Comparison of ENCODE assay signal across 18 cellular contexts in genomic region chr7:43768894-43769272, GRCh38. TPM values are rescaled to one million over a fixed set of nuclear protein-coding genes. Genes with fewer than 3 reads are reported as not detected.
DNase-seq lines count a peak whose midpoint lies in the region; ATAC-seq, FAIRE-seq and TF ChIP-seq lines count a peak whose summit lies in the region.
"Had no signal": no experiment of that assay in that cellular context is flagged by ENCODE, and none has a peak within 500 bp of the region (broad histone marks: within the 10 kb centered on the region; RNA-seq: fewer than 3 reads in every experiment).

No MANE protein-coding gene starts in this region.

- TF ChIP-seq CTCF in type B pancreatic cell (conservative IDR thresholded peaks at IDR 0.05) = no peak
- TF ChIP-seq CTCF in D721Med (IDR thresholded peaks at IDR 0.05; ENCODE audit: insufficient read depth, missing control alignments) = no peak

- no peak for FAIRE-seq in D721Med (lab: Jason Lieb, UNC)
- FAIRE-seq: GM19239, HTR-8/SVneo had no signal

- H3K27ac Mint-ChIP-seq in activated naive CD8-positive, alpha-beta T cell treated with anti-CD3 and anti-CD28 coated beads, Interleukin-2, amount 50 U/mL, for 24 hours = no peak overlapping the region
- no peak overlapping the region for H3K27ac Mint-ChIP-seq in activated naive CD8-positive, alpha-beta T cell treated with anti-CD3 and anti-CD28 coated beads for 36 hours
- no peak overlapping the region for H3K27ac Mint-ChIP-seq in type B pancreatic cell
- H3K27ac Mint-ChIP-seq: B cell had no signal

- no peaks in the 10 kb centered on the region for H3K9me3 Mint-ChIP-seq in activated naive CD8-positive, alpha-beta T cell treated with anti-CD3 and anti-CD28 coated beads, Interleukin-2, amount 50 U/mL, for 24 hours
- H3K9me3 Mint-ChIP-seq in activated naive CD8-positive, alpha-beta T cell treated with anti-CD3 and anti-CD28 coated beads for 36 hours = peaks cover 1% of the 10 kb centered on the region
- H3K9me3 Mint-ChIP-seq in type B pancreatic cell = no peaks in the 10 kb centered on the region

- H3K4me3 Mint-ChIP-seq in activated naive CD8-positive, alpha-beta T cell treated with anti-CD3 and anti-CD28 coated beads, Interleukin-2, amount 50 U/mL, for 24 hours = no peak overlapping the region
- no peak overlapping the region for H3K4me3 Mint-ChIP-seq in activated naive CD8-positive, alpha-beta T cell treated with anti-CD3 and anti-CD28 coated beads for 36 hours
- no peak overlapping the region for H3K4me3 Mint-ChIP-seq in type B pancreatic cell
- H3K4me3 Mint-ChIP-seq: B cell had no signal

- peak; percentile 26 for DNase-seq in activated CD4-positive, alpha-beta T cell treated with anti-CD3 and anti-CD28 coated beads for 48 hours
- DNase-seq in activated CD4-positive, alpha-beta T cell treated with anti-CD3 and anti-CD28 coated beads for 4 hours = no peak
- no peak for DNase-seq in activated naive CD8-positive, alpha-beta T cell treated with anti-CD3 and anti-CD28 coated beads, Interleukin-2, amount 50 U/mL, for 24 hours
- DNase-seq in activated naive CD8-positive, alpha-beta T cell treated with anti-CD3 and anti-CD28 coated beads for 36 hours = no peak
- DNase-seq in islet precursor cell = peak; percentile 22
- peak; percentile 7 for DNase-seq in type B pancreatic cell (ENCODE audit: extremely low spot score, unreplicated experiment)
- no peak for DNase-seq in NCI-H2107 (lab: John Stamatoyannopoulos, UW)
- no peak for DNase-seq in D721Med (ENCODE audit: insufficient read length, low spot score)
- DNase-seq: DMS79, IMR-90, NCI-H1105, NCI-H2081, NCI-H2171 treated with DMSO at 0.1 percent for 48 hours, NCI-H524 treated with DMSO at 0.1 percent for 48 hours, Peyer's patch had no signal

- peak; percentile 78 for ATAC-seq in activated naive CD8-positive, alpha-beta T cell treated with anti-CD3 and anti-CD28 coated beads, Interleukin-2, amount 50 U/mL, for 24 hours

- peaks cover 15% of the 10 kb centered on the region for H3K4me1 Mint-ChIP-seq in activated naive CD8-positive, alpha-beta T cell treated with anti-CD3 and anti-CD28 coated beads, Interleukin-2, amount 50 U/mL, for 24 hours
- peaks cover 18% of the 10 kb centered on the region for H3K4me1 Mint-ChIP-seq in activated naive CD8-positive, alpha-beta T cell treated with anti-CD3 and anti-CD28 coated beads for 36 hours
- H3K4me1 Mint-ChIP-seq in type B pancreatic cell (ENCODE audit: unreplicated experiment) = peaks cover 10% of the 10 kb centered on the region

- no peaks in the 10 kb centered on the region for H3K27me3 Mint-ChIP-seq in activated naive CD8-positive, alpha-beta T cell treated with anti-CD3 and anti-CD28 coated beads, Interleukin-2, amount 50 U/mL, for 24 hours
- H3K27me3 Mint-ChIP-seq in activated naive CD8-positive, alpha-beta T cell treated with anti-CD3 and anti-CD28 coated beads for 36 hours = no peaks in the 10 kb centered on the region
- H3K27me3 Mint-ChIP-seq in type B pancreatic cell = no peaks in the 10 kb centered on the region
- H3K27me3 Mint-ChIP-seq: B cell had no signal

- H3K36me3 Mint-ChIP-seq in activated naive CD8-positive, alpha-beta T cell treated with anti-CD3 and anti-CD28 coated beads, Interleukin-2, amount 50 U/mL, for 24 hours (ENCODE audit: low read depth) = peaks cover 14% of the 10 kb centered on the region
- peaks cover 20% of the 10 kb centered on the region for H3K36me3 Mint-ChIP-seq in activated naive CD8-positive, alpha-beta T cell treated with anti-CD3 and anti-CD28 coated beads for 36 hours
- no peaks in the 10 kb centered on the region for H3K36me3 Mint-ChIP-seq in type B pancreatic cell

RNA-seq across cellular contexts. Expression of gene BLVRA, which starts 10.4 kb away (rescaled TPM):
- total RNA-seq in activated naive CD8-positive, alpha-beta T cell treated with anti-CD3 and anti-CD28 coated beads for 36 hours = 10 to 100 TPM; 36.1 to 36.3 TPM
- total RNA-seq in type B pancreatic cell (ENCODE audit: low replicate concordance) = 8.6 and 19.3 TPM in 2 replicates

RNA-seq across cellular contexts. Expression of gene COA1, which starts 39.6 kb away (rescaled TPM):
- total RNA-seq in activated naive CD8-positive, alpha-beta T cell treated with anti-CD3 and anti-CD28 coated beads for 36 hours = 10 to 100 TPM; 82.1 to 84.1 TPM
- total RNA-seq in type B pancreatic cell (ENCODE audit: low replicate concordance) = 49.8 and 75.3 TPM in 2 replicates

Comparison
In these comparisons a context has a peak if more than half of its experiments do, and no peak if none do; other contexts are left out.
1. DNase-seq: peak in activated CD4-positive, alpha-beta T cell treated with anti-CD3 and anti-CD28 coated beads for 48 hours (single experiment), islet precursor cell (single experiment) and type B pancreatic cell (single experiment); none in activated CD4-positive, alpha-beta T cell treated with anti-CD3 and anti-CD28 coated beads for 4 hours (0 of 2), activated naive CD8-positive, alpha-beta T cell treated with anti-CD3 and anti-CD28 coated beads, Interleukin-2, amount 50 U/mL, for 24 hours (single experiment), activated naive CD8-positive, alpha-beta T cell treated with anti-CD3 and anti-CD28 coated beads for 36 hours (single experiment), NCI-H2107 (single experiment) and D721Med (single experiment).